ENCODE assay signal across 9 cellular contexts in the genomic region with DNA sequence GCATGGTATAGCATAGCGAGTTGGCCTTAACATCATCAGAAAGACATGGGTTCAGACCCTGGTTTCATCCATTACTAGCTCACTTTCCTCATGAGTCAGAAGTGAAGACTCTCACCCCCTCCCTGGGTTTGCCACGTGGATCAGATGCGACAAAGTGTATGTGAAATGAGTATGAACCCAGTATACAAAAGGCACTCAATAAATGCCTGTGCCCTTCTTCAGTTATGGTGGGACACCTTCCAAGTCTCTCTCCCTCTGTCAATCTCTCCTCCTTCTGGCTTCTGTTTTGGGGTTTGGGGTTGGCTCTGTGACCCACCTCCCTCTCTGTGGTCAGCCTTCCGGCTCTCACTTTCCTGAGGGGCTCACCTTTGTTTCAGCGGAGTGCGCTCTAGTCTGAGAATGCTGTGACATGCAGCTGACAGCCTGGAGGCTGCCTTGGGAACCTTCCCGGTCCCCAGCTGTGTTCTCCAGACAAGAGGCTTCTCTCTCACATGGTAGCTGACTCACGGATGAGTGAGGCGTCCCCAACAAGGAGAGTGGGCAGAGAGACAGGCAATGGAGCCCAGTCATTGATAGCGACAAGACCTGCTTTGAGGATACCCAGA.
DNase-seq lines count a peak whose midpoint lies in the region; ATAC-seq, FAIRE-seq and TF ChIP-seq lines count a peak whose summit lies in the region.
"Had no signal": no experiment of that assay in that cellular context is flagged by ENCODE, and none has a peak within 500 bp of the region (broad histone marks: within the 10 kb centered on the region; RNA-seq: fewer than 3 reads in every experiment).

No MANE protein-coding gene starts in this region.

- H3K27ac ChIP-seq in foreskin keratinocyte (no peak overlapping the region), transverse colon (no peak overlapping the region)
- H3K27ac ChIP-seq: esophagus squamous epithelium, Peyer's patch had no signal

- POLR2A ChIA-PET in activated CD8-positive, alpha-beta T cell treated with anti-CD3 and anti-CD28 coated beads for 36 hours (lab: Charles Lee), result interaction anchor here (1.1 to 4.6 kb wide), 5 partner anchors 13 to 163 kb away, joined by 3 to 31 read pairs (median 4); no protein-coding TSS in a partner anchor
- POLR2A ChIA-PET in HEK293T (lab: Yijun Ruan, JAX), result no interaction called here

- no peaks in the 10 kb centered on the region for H3K9me3 ChIP-seq in transverse colon
- H3K9me3 ChIP-seq: esophagus squamous epithelium, Peyer's patch had no signal

- CTCF ChIA-PET in activated CD8-positive, alpha-beta T cell treated with anti-CD3 and anti-CD28 coated beads for 36 hours (lab: Charles Lee), result interaction anchor here (0.6 to 1.5 kb wide), 6 partner anchors 15 to 178 kb away, joined by 3 to 8 read pairs (median 3); no protein-coding TSS in a partner anchor
- CTCF ChIA-PET in HEK293T (lab: Yijun Ruan, JAX), result no interaction called here

- TF ChIP-seq EP300 in transverse colon (IDR thresholded peaks at IDR 0.05; ENCODE audit: low read depth), result no peak

- no peak for TF ChIP-seq CTCF in activated CD8-positive, alpha-beta T cell treated with anti-CD3 and anti-CD28 coated beads for 36 hours (IDR thresholded peaks at IDR 0.05)
- TF ChIP-seq CTCF in foreskin keratinocyte (conservative IDR thresholded peaks at IDR 0.05), result no peak
- TF ChIP-seq CTCF in transverse colon (IDR thresholded peaks at IDR 0.05), result no peak

- peaks cover 46% of the 10 kb centered on the region for H3K4me1 Mint-ChIP-seq in activated CD8-positive, alpha-beta T cell treated with anti-CD3 and anti-CD28 coated beads for 36 hours (ENCODE audit: low read depth)

- H3K4me1 ChIP-seq in foreskin keratinocyte (no peaks in the 10 kb centered on the region), transverse colon (no peaks in the 10 kb centered on the region)
- H3K4me1 ChIP-seq: esophagus squamous epithelium had no signal

- H3K36me3 ChIP-seq in transverse colon, result no peaks in the 10 kb centered on the region
- H3K36me3 ChIP-seq: esophagus squamous epithelium, Peyer's patch had no signal

- intact Hi-C loops in activated CD8-positive, alpha-beta T cell treated with anti-CD3 and anti-CD28 coated beads for 36 hours (cut with micrococcal nuclease), result no loop called here
- intact Hi-C loops in transverse colon (cut with DNase I; ENCODE audit: low total_unique reads), result no loop called here

- H3K27ac Mint-ChIP-seq in activated CD8-positive, alpha-beta T cell treated with anti-CD3 and anti-CD28 coated beads for 36 hours, result no peak overlapping the region

- H3K27me3 ChIP-seq in foreskin keratinocyte (no peaks in the 10 kb centered on the region), transverse colon (no peaks in the 10 kb centered on the region)
- H3K27me3 ChIP-seq: esophagus squamous epithelium, Peyer's patch had no signal

- TF ChIP-seq POLR2A in H54 (IDR thresholded peaks at IDR 0.05; ENCODE audit: low read depth, low read length) (no peak), transverse colon (IDR thresholded peaks at IDR 0.05) (no peak)

- H3K9me3 Mint-ChIP-seq in activated CD8-positive, alpha-beta T cell treated with anti-CD3 and anti-CD28 coated beads for 36 hours, result no peaks in the 10 kb centered on the region

- no peaks in the 10 kb centered on the region for H3K27me3 Mint-ChIP-seq in activated CD8-positive, alpha-beta T cell treated with anti-CD3 and anti-CD28 coated beads for 36 hours

- peaks cover 16% of the 10 kb centered on the region for H3K36me3 Mint-ChIP-seq in activated CD8-positive, alpha-beta T cell treated with anti-CD3 and anti-CD28 coated beads for 36 hours (ENCODE audit: low read depth)

- in situ Hi-C loops in transverse colon (cut with MboI; ENCODE audit: low pct_ligation_motif_present in 1 of 4, low pct_unique_long_range_greater_than_20kb in 1 of 4, low sequenced_read_pairs in 3 of 4), result no loop called here

- peak; percentile 66 for ATAC-seq in activated CD8-positive, alpha-beta T cell treated with anti-CD3 and anti-CD28 coated beads for 36 hours
- peak; percentile 67 for ATAC-seq in foreskin keratinocyte

- 54 to 69% methylated on average over 6 to 10 of the region's 10 CpGs for WGBS in transverse colon (ENCODE audit: low coverage in 1 of 2), 2 donors

- peak overlapping the region; percentile 61 for H3K4me3 Mint-ChIP-seq in activated CD8-positive, alpha-beta T cell treated with anti-CD3 and anti-CD28 coated beads for 36 hours

- H3K4me3 ChIP-seq in transverse colon, result no peak overlapping the region
- H3K4me3 ChIP-seq: esophagus squamous epithelium, Peyer's patch had no signal

- peak; percentile 50 for FAIRE-seq in H54 (lab: Jason Lieb, UNC)

- peak; percentile 75 for DNase-seq in H54 (ENCODE audit: insufficient read length, low spot score)
- peak; percentile 90 for DNase-seq in activated CD8-positive, alpha-beta T cell treated with anti-CD3 and anti-CD28 coated beads for 36 hours
- no peak for DNase-seq in foreskin keratinocyte
- DNase-seq in stimulated activated CD8-positive, alpha-beta memory T cell treated with anti-CD3 and anti-CD28 coated beads, Interleukin-4, amount 100 ng/mL, for 48 hours, result peak; percentile 78
- DNase-seq in NCI-H1105 treated with DMSO at 0.1 percent for 48 hours (lab: John Stamatoyannopoulos, UW), result no peak
- no peak for DNase-seq in HEK293T (ENCODE audit: extremely low spot score)
- no peak for DNase-seq in transverse colon
- DNase-seq: esophagus squamous epithelium, Peyer's patch had no signal

TF ChIP-seq in HEK293T, 16 proteins besides CTCF, POLR2A, EP300 and RAD21:
- TF ChIP-seq, protein P1, sequence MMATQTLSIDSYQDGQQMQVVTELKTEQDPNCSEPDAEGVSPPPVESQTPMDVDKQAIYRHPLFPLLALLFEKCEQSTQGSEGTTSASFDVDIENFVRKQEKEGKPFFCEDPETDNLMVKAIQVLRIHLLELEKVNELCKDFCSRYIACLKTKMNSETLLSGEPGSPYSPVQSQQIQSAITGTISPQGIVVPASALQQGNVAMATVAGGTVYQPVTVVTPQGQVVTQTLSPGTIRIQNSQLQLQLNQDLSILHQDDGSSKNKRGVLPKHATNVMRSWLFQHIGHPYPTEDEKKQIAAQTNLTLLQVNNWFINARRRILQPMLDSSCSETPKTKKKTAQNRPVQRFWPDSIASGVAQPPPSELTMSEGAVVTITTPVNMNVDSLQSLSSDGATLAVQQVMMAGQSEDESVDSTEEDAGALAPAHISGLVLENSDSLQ (IDR thresholded peaks at IDR 0.05), result no peak
- TF ChIP-seq ELF4 (IDR thresholded peaks at IDR 0.05) (no peak), BHLHE40 (IDR thresholded peaks at IDR 0.05; ENCODE audit: borderline replicate concordance) (no peak), CTBP1 (IDR thresholded peaks at IDR 0.05; ENCODE audit: borderline replicate concordance) (no peak)
TF ChIP-seq in HEK293T: peak in this region for 0.

Comparison
In these comparisons a context has a peak if more than half of its experiments do, and no peak if none do; other contexts are left out.
1. DNase-seq: peak in H54 (single experiment), activated CD8-positive, alpha-beta T cell treated with anti-CD3 and anti-CD28 coated beads for 36 hours (single experiment) and stimulated activated CD8-positive, alpha-beta memory T cell treated with anti-CD3 and anti-CD28 coated beads, Interleukin-4, amount 100 ng/mL, for 48 hours (single experiment); none in foreskin keratinocyte (0 of 2), NCI-H1105 treated with DMSO at 0.1 percent for 48 hours (single experiment), HEK293T (single experiment) and transverse colon (single experiment).